Comparison of ENCODE assay signal across 8 cellular contexts in genomic region chr16:72008424-72009216, GRCh38. TPM values are rescaled to one million over a fixed set of nuclear protein-coding genes. Genes with fewer than 3 reads are reported as not detected.
DNase-seq lines count a peak whose midpoint lies in the region; ATAC-seq lines count a peak whose summit lies in the region.

Gene DHODH (plus strand): TSS chr16:72008744. CDS start chr16:72008765, 21 bp downstream.

- ATAC-seq in GM21360 (IDR thresholded peaks at IDR 0.05; ENCODE audit: unreplicated experiment), result peak; percentile 99

- peak; percentile 96 for DNase-seq in COLO829 (ENCODE audit: low spot score)
- peak; percentile 98 for DNase-seq in HT-29 (ENCODE audit: low spot score)
- DNase-seq in NK-92 treated with Interleukin-12 subunit alpha and Interleukin-12 subunit beta, amount 100 ng/mL, for 24 hours (lab: John Stamatoyannopoulos, UW), result peak; percentile 94
- DNase-seq in activated CD8-positive, alpha-beta memory T cell treated with anti-CD3 and anti-CD28 coated beads for 1 hour (ENCODE audit: extremely low read depth in 1 of 2, low read depth in 1 of 2), result peak; percentile 92 to 97
- peak; percentile 95 for DNase-seq in effector CD8-positive, alpha-beta T cell (lab: John Stamatoyannopoulos, UW)
- DNase-seq in medulla oblongata (ENCODE audit: extremely low spot score), result peak; percentile 98
- DNase-seq in stimulated activated CD4-positive, alpha-beta T cell treated with anti-CD3 and anti-CD28 coated beads, TNF-alpha, amount 100 ng/mL, for 48 hours (ENCODE audit: low read depth in 3 of 3), result peak; percentile 95 to 98 (median 97)

RNA-seq across cellular contexts. Expression of gene DHODH, which starts in this region (rescaled TPM):
- total RNA-seq in HT-29 (2014; rRNA removed; shearing (Covaris generic)), result 13.0 and 13.1 TPM in 2 replicates

Comparison
In these comparisons a context has a peak if more than half of its experiments do, and no peak if none do; other contexts are left out.
1. Peak in every context shown above with its lines: DNase-seq and ATAC-seq.